ENCODE assay signal across 20 cellular contexts in genomic region chr14:54555651-54556050, GRCh38. TPM values are rescaled to one million over a fixed set of nuclear protein-coding genes. Genes with fewer than 3 reads are reported as not detected.
DNase-seq lines count a peak whose midpoint lies in the region; ATAC-seq and TF ChIP-seq lines count a peak whose summit lies in the region.
"Had no signal": no experiment of that assay in that cellular context is flagged by ENCODE, and none has a peak within 500 bp of the region (broad histone marks: within the 10 kb centered on the region; RNA-seq: fewer than 3 reads in every experiment).

No MANE protein-coding gene starts in this region.

- H3K23ac ChIP-seq in mesendoderm (ENCODE audit: low read length): no peak overlapping the region

- H3K56ac ChIP-seq in mesendoderm (ENCODE audit: low read length): no peak overlapping the region

- POLR2A ChIA-PET in HEK293 (lab: Yijun Ruan, JAX): no interaction called here

- H4K5ac ChIP-seq in mesendoderm (ENCODE audit: low read length): no peak overlapping the region

- TF ChIP-seq CTCF in AG09319 (IDR thresholded peaks at IDR 0.05; ENCODE audit: low read depth, low read length): peak; percentile 15; the same call in 1 of the 2 replicates
- TF ChIP-seq CTCF in HEK293 (tag by site-specific recombination; IDR thresholded peaks at IDR 0.05): no peak
- TF ChIP-seq CTCF in astrocyte of the cerebellum (IDR thresholded peaks at IDR 0.05; ENCODE audit: low read depth, low read length, missing control alignments): peak; percentile 19
- TF ChIP-seq CTCF in foreskin keratinocyte (conservative IDR thresholded peaks at IDR 0.05): peak; percentile 53

- no peak overlapping the region for H3K4me2 ChIP-seq in mesendoderm (ENCODE audit: low read length)
- H3K4me2 ChIP-seq: hepatocyte had no signal

- H4K8ac ChIP-seq in mesendoderm (ENCODE audit: low read depth, low read length): no peak overlapping the region

- no peak overlapping the region for H3K9ac ChIP-seq in mesendoderm (ENCODE audit: low read length)

- no peak overlapping the region for H2BK5ac ChIP-seq in mesendoderm (ENCODE audit: low read length)

- no peak for ATAC-seq in foreskin keratinocyte
- ATAC-seq: sciatic nerve; stimulated activated memory B cell treated with anti-CD40 and anti-IgM and Interleukin-4, amounts not matched to agents 10 μg/mL and 1 μg/mL and 100 μg/mL, for 72 hours had no signal

- H3K4me3 ChIP-seq in HEK293 (ENCODE audit: low read depth, low read length): no peak overlapping the region
- H3K4me3 ChIP-seq in astrocyte of the cerebellum (ENCODE audit: low read depth, low read length): no peak overlapping the region
- H3K4me3 ChIP-seq in mesendoderm (ENCODE audit: low read length): no peak overlapping the region
- H3K4me3 ChIP-seq: hepatocyte, lung had no signal

- no peak for DNase-seq in AG09319 (ENCODE audit: extremely low read depth, low read depth)
- no peak for DNase-seq in astrocyte of the cerebellum (ENCODE audit: low read depth)
- DNase-seq in foreskin keratinocyte: no peak
- DNase-seq in mesendoderm: no peak
- no peak for DNase-seq in NCI-H1048 (lab: John Stamatoyannopoulos, UW)
- no peak for DNase-seq in NCI-H1694 treated with DMSO at 0.1 percent for 48 hours (lab: John Stamatoyannopoulos, UW)
- no peak for DNase-seq in activated T-cell treated with anti-CD3 and anti-CD28 coated beads, Interleukin-2, amount 50 U/mL, for 48 hours
- DNase-seq: activated CD4-positive, alpha-beta T cell treated with anti-CD3 and anti-CD28 coated beads, Interleukin-2, amount 50 U/mL, for 48 hours; activated naive CD4-positive, alpha-beta T cell treated with Interleukin-2 at 50 U/mL for 16 hours; effector memory CD4-positive, alpha-beta T cell; HFFc6; NCI-H1105 treated with DMSO at 0.1 percent for 48 hours; NCI-H2107; NCI-H524 treated with DMSO at 0.1 percent for 48 hours; SHP77 treated with DMSO at 0.1 percent for 48 hours had no signal

- no peaks in the 10 kb centered on the region for H3K9me3 ChIP-seq in HEK293 (ENCODE audit: control insufficient read depth, insufficient read depth, low read depth, low read length)

- no peaks in the 10 kb centered on the region for H3K79me1 ChIP-seq in mesendoderm (ENCODE audit: low read length)

- no CpG with 5 or more reads among the region's 2 CpGs for WGBS in mesendoderm (ENCODE audit: extremely low coverage, insufficient coverage, low lambda C conversion rate)

- no peak overlapping the region for H3K27ac ChIP-seq in HEK293 (ENCODE audit: extremely low read depth, low read depth, low read length)
- no peak overlapping the region for H3K27ac ChIP-seq in foreskin keratinocyte
- H3K27ac ChIP-seq in mesendoderm (ENCODE audit: low read depth, low read length): no peak overlapping the region
- H3K27ac ChIP-seq: hepatocyte had no signal

- no peaks in the 10 kb centered on the region for H3K4me1 ChIP-seq in HEK293 (ENCODE audit: control insufficient read depth, insufficient read depth, low read length)
- no peaks in the 10 kb centered on the region for H3K4me1 ChIP-seq in foreskin keratinocyte
- no peaks in the 10 kb centered on the region for H3K4me1 ChIP-seq in mesendoderm (ENCODE audit: control insufficient read depth, low read depth, low read length)

- in situ Hi-C loops in astrocyte of the cerebellum (cut with HindIII; ENCODE audit: low sequenced_read_pairs): no loop called here

- no peak overlapping the region for H2BK120ac ChIP-seq in mesendoderm (ENCODE audit: low read depth, low read length)

- H3K4ac ChIP-seq in mesendoderm (ENCODE audit: low read depth, low read length): no peak overlapping the region

- CTCF ChIA-PET in HEK293 (lab: Yijun Ruan, JAX): interaction anchor here (0.5 to 1.0 kb wide), 2 partner anchors 9 to 408 kb away, joined by 4 to 5 read pairs; no protein-coding TSS in a partner anchor

- H3K79me2 ChIP-seq in mesendoderm (ENCODE audit: control insufficient read depth, insufficient read depth, low read length): no peaks in the 10 kb centered on the region
- H3K79me2 ChIP-seq: hepatocyte had no signal

- no peaks in the 10 kb centered on the region for H3K27me3 ChIP-seq in foreskin keratinocyte
- no peaks in the 10 kb centered on the region for H3K27me3 ChIP-seq in mesendoderm (ENCODE audit: insufficient read depth, low read length, poor library complexity)
- H3K27me3 ChIP-seq: hepatocyte had no signal

- H2BK15ac ChIP-seq in mesendoderm (replicated peaks; ENCODE audit: low read depth): no peak overlapping the region

- H2AK5ac ChIP-seq in mesendoderm (ENCODE audit: low read length): no peak overlapping the region

- H3K36me3 ChIP-seq in HEK293 (ENCODE audit: control insufficient read depth in 2 of 2, insufficient read depth in 1 of 2, low read length in 2 of 2) (no peaks in the 10 kb centered on the region; a peak in 1 of 3 replicates), mesendoderm (ENCODE audit: control insufficient read depth, insufficient read depth, low read length) (no peaks in the 10 kb centered on the region)

- H3K18ac ChIP-seq in mesendoderm (ENCODE audit: low read length): no peak overlapping the region

TF ChIP-seq in HEK293, 187 proteins besides CTCF, POLR2A, EP300 and RAD21:
- TF ChIP-seq ZNF654 (tag by site-specific recombination; IDR thresholded peaks at IDR 0.05; ENCODE audit: low read depth): peak; percentile 3; the same call in 1 of the 2 replicates
- TF ChIP-seq ZNF488 (tag by site-specific recombination; IDR thresholded peaks at IDR 0.05): no peak
- no peak for TF ChIP-seq ZFP69B (tag by site-specific recombination; IDR thresholded peaks at IDR 0.05)

RNA-seq across cellular contexts. Expression of gene SAMD4A, which starts 11.3 kb away (rescaled TPM):
- total RNA-seq in foreskin keratinocyte: 14.8 TPM in 2 replicates
- polyA plus RNA-seq in foreskin keratinocyte: 4.4 and 4.6 TPM in 2 replicates
- 20.2 TPM for polyA plus RNA-seq in mesendoderm (2013, experiment 1 of 2)
- polyA plus RNA-seq in mesendoderm (2013, experiment 2 of 2): 20.1 TPM

RNA-seq across cellular contexts. Expression of gene CGRRF1, which starts 45.9 kb away (rescaled TPM):
- total RNA-seq in foreskin keratinocyte: 11.6 and 12.4 TPM in 2 replicates
- 14.6 and 15.0 TPM in 2 replicates for polyA plus RNA-seq in foreskin keratinocyte
- 16.5 TPM for polyA plus RNA-seq in mesendoderm (2013, experiment 1 of 2)
- polyA plus RNA-seq in mesendoderm (2013, experiment 2 of 2): 16.1 TPM
